Comparison of ENCODE assay signal across 8 cellular contexts in genomic region chr6:14144678-14145113, GRCh38. TPM values are rescaled to one million over a fixed set of nuclear protein-coding genes. Genes with fewer than 3 reads are reported as not detected.
DNase-seq lines count a peak whose midpoint lies in the region; ATAC-seq and TF ChIP-seq lines count a peak whose summit lies in the region.

No MANE protein-coding gene starts in this region.

- no peaks in the 10 kb centered on the region for H3K36me3 ChIP-seq in left lung

- H3K27ac Mint-ChIP-seq in activated CD4-positive, alpha-beta T cell treated with anti-CD3 and anti-CD28 coated beads for 36 hours, result no peak overlapping the region
- H3K27ac Mint-ChIP-seq in chondrocyte (ENCODE audit: unreplicated experiment), result no peak overlapping the region

- CTCF ChIA-PET in activated CD4-positive, alpha-beta T cell treated with anti-CD3 and anti-CD28 coated beads for 36 hours (lab: Charles Lee), result interaction anchor here (0.6 to 3.1 kb wide), 14 partner anchors 10 to 425 kb away, joined by 3 to 19 read pairs (median 4); no protein-coding TSS in a partner anchor

- ATAC-seq in HG03108 (IDR thresholded peaks at IDR 0.05; ENCODE audit: unreplicated experiment) (peak; percentile 57), left lung (peak; percentile 88)
- ATAC-seq in activated CD4-positive, alpha-beta T cell treated with anti-CD3 and anti-CD28 coated beads for 36 hours, result peak; percentile 95

- H3K27ac ChIP-seq in left lung, result no peak overlapping the region

- POLR2A ChIA-PET in activated CD4-positive, alpha-beta T cell treated with anti-CD3 and anti-CD28 coated beads for 36 hours (lab: Charles Lee), result no interaction called here

- H3K9me3 Mint-ChIP-seq in activated CD4-positive, alpha-beta T cell treated with anti-CD3 and anti-CD28 coated beads for 36 hours (ENCODE audit: low read depth), result no peaks in the 10 kb centered on the region
- no peaks in the 10 kb centered on the region for H3K9me3 Mint-ChIP-seq in chondrocyte (ENCODE audit: low read depth)

- H3K9me3 ChIP-seq in left lung, result no peaks in the 10 kb centered on the region

- no peaks in the 10 kb centered on the region for H3K36me3 Mint-ChIP-seq in activated CD4-positive, alpha-beta T cell treated with anti-CD3 and anti-CD28 coated beads for 36 hours (ENCODE audit: low read depth)
- H3K36me3 Mint-ChIP-seq in chondrocyte (ENCODE audit: low read depth), result no peaks in the 10 kb centered on the region

- no peak overlapping the region for H3K4me3 ChIP-seq in left lung

- intact Hi-C loops in activated CD4-positive, alpha-beta T cell treated with anti-CD3 and anti-CD28 coated beads for 36 hours (cut with DNase I, micrococcal nuclease), result loop anchor here (1.0 to 5.0 kb wide), 5 partner anchors 36 to 350 kb away; no protein-coding TSS in a partner anchor
- intact Hi-C loops in left lung (cut with DNase I), result loop anchor here in 1 of 2 donors (10.0 kb wide), 1 partner anchor 230 kb away; no protein-coding TSS in a partner anchor

- TF ChIP-seq CTCF in chondrocyte (IDR thresholded peaks at IDR 0.05) (peak; percentile 94), left lung (IDR thresholded peaks at IDR 0.05) (peak; percentile 97)

- H3K4me3 Mint-ChIP-seq in activated CD4-positive, alpha-beta T cell treated with anti-CD3 and anti-CD28 coated beads for 36 hours, result no peak overlapping the region
- no peak overlapping the region for H3K4me3 Mint-ChIP-seq in chondrocyte (ENCODE audit: unreplicated experiment)

- no peaks in the 10 kb centered on the region for H3K27me3 ChIP-seq in left lung

- DNase-seq in SIG-M5 treated with dmso at 0.1 percent for 504 hours (lab: John Stamatoyannopoulos, UW; ENCODE audit: unreplicated experiment) (peak; percentile 67), SIG-M5 (lab: John Stamatoyannopoulos, UW) (no peak), NCI-H460 (ENCODE audit: extremely low read depth, low read depth) (peak; percentile 62), chondrocyte (ENCODE audit: low spot score) (no peak), left lung (peak; percentile 61 to 87)
- peak; percentile 87 for DNase-seq in activated CD4-positive, alpha-beta T cell treated with anti-CD3 and anti-CD28 coated beads for 36 hours
- peak; percentile 51 for DNase-seq in stimulated activated CD8-positive, alpha-beta memory T cell treated with anti-CD3 and anti-CD28 coated beads, Interleukin-12 subunit alpha, Interleukin-12 subunit beta, amount 100 ng/mL, for 1 hour (ENCODE audit: low read depth)

- no peaks in the 10 kb centered on the region for H3K27me3 Mint-ChIP-seq in activated CD4-positive, alpha-beta T cell treated with anti-CD3 and anti-CD28 coated beads for 36 hours
- peaks cover 11% of the 10 kb centered on the region for H3K27me3 Mint-ChIP-seq in chondrocyte (ENCODE audit: low read depth)

- H3K4me1 ChIP-seq in left lung, result peaks cover 0 to 7% of the 10 kb centered on the region in 2 donors

- H3K4me1 Mint-ChIP-seq in activated CD4-positive, alpha-beta T cell treated with anti-CD3 and anti-CD28 coated beads for 36 hours, result peaks cover 5% of the 10 kb centered on the region
- H3K4me1 Mint-ChIP-seq in chondrocyte (ENCODE audit: low read depth), result no peaks in the 10 kb centered on the region

RNA-seq across cellular contexts. Expression of gene CD83, which starts 27.1 kb away (rescaled TPM):
- total RNA-seq in NCI-H460 (2014; rRNA removed; shearing (Covaris generic)), result 1.7 and 2.7 TPM in 2 replicates
- polyA plus RNA-seq in NCI-H460 (2014; cell fraction: nucleus; rRNA removed), result 1.4 and 1.6 TPM in 2 replicates
- 10 to 100 TPM; 22.0 to 22.9 TPM for total RNA-seq in activated CD4-positive, alpha-beta T cell treated with anti-CD3 and anti-CD28 coated beads for 36 hours
- total RNA-seq in chondrocyte, result 0.63 to 1.0 TPM (median 0.95 TPM) in 3 replicates
- total RNA-seq in left lung, result 10 to 100 TPM; 14.2 to 22.1 TPM

Comparison
In these comparisons a context has a peak if more than half of its experiments do, and no peak if none do; other contexts are left out.
1. DNase-seq: peak in SIG-M5 treated with dmso at 0.1 percent for 504 hours (single experiment), NCI-H460 (single experiment), activated CD4-positive, alpha-beta T cell treated with anti-CD3 and anti-CD28 coated beads for 36 hours (single experiment), left lung (2 of 2) and stimulated activated CD8-positive, alpha-beta memory T cell treated with anti-CD3 and anti-CD28 coated beads, Interleukin-12 subunit alpha, Interleukin-12 subunit beta, amount 100 ng/mL, for 1 hour (single experiment); none in SIG-M5 (single experiment) and chondrocyte (single experiment).
2. Peak in every context shown above with its lines, with median percentiles within 50 percentile points of each other: ATAC-seq.